Comparison of ENCODE assay signal across 1 cellular context in the genomic region with DNA sequence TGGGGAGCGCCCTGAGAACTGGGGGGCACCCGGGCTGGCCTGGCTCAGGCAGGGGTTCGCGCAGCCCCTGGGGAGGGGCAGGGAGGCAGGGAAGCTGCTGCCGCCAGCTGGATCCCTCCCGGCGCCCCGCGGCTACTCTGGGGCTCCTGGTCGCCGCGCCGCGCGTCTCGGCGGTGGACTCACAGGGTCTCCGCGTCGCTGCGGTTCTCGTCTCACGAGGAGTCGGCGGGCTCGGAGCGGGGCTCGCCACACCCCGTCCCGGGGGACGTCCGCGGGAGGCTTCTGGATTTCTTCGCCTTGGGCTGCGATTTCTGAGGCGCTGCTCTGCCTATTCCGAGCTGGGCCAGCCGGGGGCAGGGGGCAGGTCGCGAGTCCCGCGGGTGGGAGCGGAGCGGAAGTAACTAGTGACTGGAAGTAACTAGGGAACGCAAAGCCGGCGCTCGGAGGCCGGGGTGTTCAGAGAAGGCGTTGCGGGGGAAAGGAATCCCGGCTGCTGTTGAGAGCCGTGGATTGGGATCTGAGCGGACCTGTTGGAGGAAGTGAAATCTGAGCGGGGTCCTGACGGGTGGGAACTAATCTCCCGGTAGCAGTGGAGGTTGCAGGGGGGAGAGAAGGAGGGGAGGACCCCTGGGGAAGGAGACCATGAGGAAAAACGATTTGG.
TF ChIP-seq lines count a peak whose summit lies in the region.

No MANE protein-coding gene starts in this region.

TF ChIP-seq in A549, 52 proteins besides CTCF, POLR2A, EP300 and RAD21 (continued from another document):
- TF ChIP-seq, protein P1, sequence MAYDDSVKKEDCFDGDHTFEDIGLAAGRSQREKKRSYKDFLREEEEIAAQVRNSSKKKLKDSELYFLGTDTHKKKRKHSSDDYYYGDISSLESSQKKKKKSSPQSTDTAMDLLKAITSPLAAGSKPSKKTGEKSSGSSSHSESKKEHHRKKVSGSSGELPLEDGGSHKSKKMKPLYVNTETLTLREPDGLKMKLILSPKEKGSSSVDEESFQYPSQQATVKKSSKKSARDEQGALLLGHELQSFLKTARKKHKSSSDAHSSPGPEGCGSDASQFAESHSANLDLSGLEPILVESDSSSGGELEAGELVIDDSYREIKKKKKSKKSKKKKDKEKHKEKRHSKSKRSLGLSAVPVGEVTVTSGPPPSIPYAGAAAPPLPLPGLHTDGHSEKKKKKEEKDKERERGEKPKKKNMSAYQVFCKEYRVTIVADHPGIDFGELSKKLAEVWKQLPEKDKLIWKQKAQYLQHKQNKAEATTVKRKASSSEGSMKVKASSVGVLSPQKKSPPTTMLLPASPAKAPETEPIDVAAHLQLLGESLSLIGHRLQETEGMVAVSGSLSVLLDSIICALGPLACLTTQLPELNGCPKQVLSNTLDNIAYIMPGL (CRISPR knock-in tag; IDR thresholded peaks at IDR 0.05; ENCODE audit: borderline replicate concordance), result peak; percentile 61; the same call in 1 of the 2 replicates
- TF ChIP-seq, protein P2, sequence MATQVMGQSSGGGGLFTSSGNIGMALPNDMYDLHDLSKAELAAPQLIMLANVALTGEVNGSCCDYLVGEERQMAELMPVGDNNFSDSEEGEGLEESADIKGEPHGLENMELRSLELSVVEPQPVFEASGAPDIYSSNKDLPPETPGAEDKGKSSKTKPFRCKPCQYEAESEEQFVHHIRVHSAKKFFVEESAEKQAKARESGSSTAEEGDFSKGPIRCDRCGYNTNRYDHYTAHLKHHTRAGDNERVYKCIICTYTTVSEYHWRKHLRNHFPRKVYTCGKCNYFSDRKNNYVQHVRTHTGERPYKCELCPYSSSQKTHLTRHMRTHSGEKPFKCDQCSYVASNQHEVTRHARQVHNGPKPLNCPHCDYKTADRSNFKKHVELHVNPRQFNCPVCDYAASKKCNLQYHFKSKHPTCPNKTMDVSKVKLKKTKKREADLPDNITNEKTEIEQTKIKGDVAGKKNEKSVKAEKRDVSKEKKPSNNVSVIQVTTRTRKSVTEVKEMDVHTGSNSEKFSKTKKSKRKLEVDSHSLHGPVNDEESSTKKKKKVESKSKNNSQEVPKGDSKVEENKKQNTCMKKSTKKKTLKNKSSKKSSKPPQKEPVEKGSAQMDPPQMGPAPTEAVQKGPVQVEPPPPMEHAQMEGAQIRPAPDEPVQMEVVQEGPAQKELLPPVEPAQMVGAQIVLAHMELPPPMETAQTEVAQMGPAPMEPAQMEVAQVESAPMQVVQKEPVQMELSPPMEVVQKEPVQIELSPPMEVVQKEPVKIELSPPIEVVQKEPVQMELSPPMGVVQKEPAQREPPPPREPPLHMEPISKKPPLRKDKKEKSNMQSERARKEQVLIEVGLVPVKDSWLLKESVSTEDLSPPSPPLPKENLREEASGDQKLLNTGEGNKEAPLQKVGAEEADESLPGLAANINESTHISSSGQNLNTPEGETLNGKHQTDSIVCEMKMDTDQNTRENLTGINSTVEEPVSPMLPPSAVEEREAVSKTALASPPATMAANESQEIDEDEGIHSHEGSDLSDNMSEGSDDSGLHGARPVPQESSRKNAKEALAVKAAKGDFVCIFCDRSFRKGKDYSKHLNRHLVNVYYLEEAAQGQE (IDR thresholded peaks at IDR 0.05), result no peak; the same call in 1 of the 2 replicates
- TF ChIP-seq TP53 (CRISPR knock-in tag; IDR thresholded peaks at IDR 0.05) (0 out of 2 replicates have a peak, but pooled peaks have one; percentile 54), SMC3 (IDR thresholded peaks at IDR 0.05) (0 out of 3 replicates have a peak, but pooled peaks have one; percentile 6), MYC (IDR thresholded peaks at IDR 0.05; ENCODE audit: borderline replicate concordance, low read length) (no peak), HOXA7 (CRISPR knock-in tag; IDR thresholded peaks at IDR 0.05) (no peak), CEBPB (IDR thresholded peaks at IDR 0.05) (no peak), RCOR1 (IDR thresholded peaks at IDR 0.05; ENCODE audit: low read depth, low read length) (no peak), TFCP2L1 (CRISPR knock-in tag; IDR thresholded peaks at IDR 0.05) (peak; percentile 66; the same call in 1 of the 2 replicates), CHD4 (IDR thresholded peaks at IDR 0.05; ENCODE audit: borderline replicate concordance) (no peak), PHF8 (IDR thresholded peaks at IDR 0.05; ENCODE audit: borderline replicate concordance, low read depth) (peak; percentile 38; the same call in 1 of the 2 replicates)
- TF ChIP-seq, protein P3, sequence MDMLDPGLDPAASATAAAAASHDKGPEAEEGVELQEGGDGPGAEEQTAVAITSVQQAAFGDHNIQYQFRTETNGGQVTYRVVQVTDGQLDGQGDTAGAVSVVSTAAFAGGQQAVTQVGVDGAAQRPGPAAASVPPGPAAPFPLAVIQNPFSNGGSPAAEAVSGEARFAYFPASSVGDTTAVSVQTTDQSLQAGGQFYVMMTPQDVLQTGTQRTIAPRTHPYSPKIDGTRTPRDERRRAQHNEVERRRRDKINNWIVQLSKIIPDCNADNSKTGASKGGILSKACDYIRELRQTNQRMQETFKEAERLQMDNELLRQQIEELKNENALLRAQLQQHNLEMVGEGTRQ (IDR thresholded peaks at IDR 0.05), result no peak
